Comparison of ENCODE assay signal across 9 cellular contexts in genomic region chr13:99218969-99219368, GRCh38. TPM values are rescaled to one million over a fixed set of nuclear protein-coding genes. Genes with fewer than 3 reads are reported as not detected.
DNase-seq lines count a peak whose midpoint lies in the region; ATAC-seq and TF ChIP-seq lines count a peak whose summit lies in the region.
"Had no signal": no experiment of that assay in that cellular context is flagged by ENCODE, and none has a peak within 500 bp of the region (broad histone marks: within the 10 kb centered on the region; RNA-seq: fewer than 3 reads in every experiment).

No MANE protein-coding gene starts in this region.

- no peaks in the 10 kb centered on the region for H3K36me3 ChIP-seq in CD4-positive, alpha-beta memory T cell (ENCODE audit: insufficient read depth, low read length)
- H3K36me3 ChIP-seq in right atrium auricular region (no peaks in the 10 kb centered on the region), osteoblast (ENCODE audit: insufficient read depth, low read length) (no peaks in the 10 kb centered on the region)

- H3K27ac Mint-ChIP-seq in CD4-positive, alpha-beta memory T cell, result peak overlapping the region; percentile 94 to 99 (median 97)
- H3K27ac Mint-ChIP-seq in activated CD4-positive, alpha-beta T cell treated with anti-CD3 and anti-CD28 coated beads, Interleukin-2, amount 10 ng/mL, durations not matched to agents 7 days and 5 days, result peak overlapping the region; percentile 85

- no peaks in the 10 kb centered on the region for H3K27me3 ChIP-seq in CD4-positive, alpha-beta memory T cell (ENCODE audit: insufficient read depth, low read length)
- no peaks in the 10 kb centered on the region for H3K27me3 ChIP-seq in right atrium auricular region
- H3K27me3 ChIP-seq in osteoblast (ENCODE audit: insufficient read depth, low read length), result no peaks in the 10 kb centered on the region

- peak overlapping the region; percentile 14 to 28 for H3K4me3 ChIP-seq in CD4-positive, alpha-beta memory T cell (ENCODE audit: low read length in 2 of 2)
- H3K4me3 ChIP-seq in right atrium auricular region, result no peak overlapping the region
- no peak overlapping the region for H3K4me3 ChIP-seq in osteoblast (ENCODE audit: insufficient read depth, low read length)

- peaks cover 21 to 22% of the 10 kb centered on the region in 2 donors for H3K36me3 Mint-ChIP-seq in CD4-positive, alpha-beta memory T cell
- peaks cover 47% of the 10 kb centered on the region for H3K36me3 Mint-ChIP-seq in activated CD4-positive, alpha-beta T cell treated with anti-CD3 and anti-CD28 coated beads, Interleukin-2, amount 10 ng/mL, durations not matched to agents 7 days and 5 days (ENCODE audit: low read depth)

- peaks cover 75 to 98% (median 85%) of the 10 kb centered on the region in 4 donors for H3K4me1 Mint-ChIP-seq in CD4-positive, alpha-beta memory T cell
- peaks cover 87% of the 10 kb centered on the region for H3K4me1 Mint-ChIP-seq in activated CD4-positive, alpha-beta T cell treated with anti-CD3 and anti-CD28 coated beads, Interleukin-2, amount 10 ng/mL, durations not matched to agents 7 days and 5 days

- intact Hi-C loops in CD4-positive, alpha-beta memory T cell (cut with micrococcal nuclease), result loop anchor here (1.0 to 5.0 kb wide), 5 partner anchors 9 to 278 kb away; no protein-coding TSS in a partner anchor

- no peaks in the 10 kb centered on the region for H3K27me3 Mint-ChIP-seq in CD4-positive, alpha-beta memory T cell
- no peaks in the 10 kb centered on the region for H3K27me3 Mint-ChIP-seq in activated CD4-positive, alpha-beta T cell treated with anti-CD3 and anti-CD28 coated beads, Interleukin-2, amount 10 ng/mL, durations not matched to agents 7 days and 5 days

- H3K79me2 ChIP-seq in osteoblast (ENCODE audit: insufficient read depth, low read length), result peaks cover 88% of the 10 kb centered on the region

- H3K9me3 Mint-ChIP-seq in CD4-positive, alpha-beta memory T cell, result peaks cover 0 to 8% (median 2%) of the 10 kb centered on the region in 8 donors
- peaks cover 7% of the 10 kb centered on the region for H3K9me3 Mint-ChIP-seq in activated CD4-positive, alpha-beta T cell treated with anti-CD3 and anti-CD28 coated beads, Interleukin-2, amount 10 ng/mL, durations not matched to agents 7 days and 5 days

- no peak overlapping the region for H2AFZ ChIP-seq in osteoblast (ENCODE audit: low read length)

- H3K9me3 ChIP-seq in CD4-positive, alpha-beta memory T cell (ENCODE audit: control insufficient read depth in 1 of 2, low read length in 2 of 2), result no peaks in the 10 kb centered on the region
- H3K9me3 ChIP-seq in right atrium auricular region (peaks cover 0 to 9% of the 10 kb centered on the region in 2 donors), osteoblast (ENCODE audit: low read depth, low read length) (no peaks in the 10 kb centered on the region)

- POLR2A ChIA-PET in CD4-positive, alpha-beta memory T cell (lab: Charles Lee; ENCODE audit: partially characterized antibody), result interaction anchor here (0.6 to 7.0 kb wide), 25 partner anchors 9 to 655 kb away, joined by 3 to 251 read pairs (median 4); partner anchors contain the start of genes GPR18, GPR183 and UBAC2
- POLR2A ChIA-PET in activated CD4-positive, alpha-beta T cell treated with anti-CD3 and anti-CD28 coated beads, Interleukin-2, amount 10 ng/mL, durations not matched to agents 7 days and 5 days (lab: Charles Lee), result no interaction called here

- CTCF ChIA-PET in CD4-positive, alpha-beta memory T cell (lab: Charles Lee; ENCODE audit: partially characterized antibody), result interaction anchor here (0.7 to 2.9 kb wide), 12 partner anchors 13 to 216 kb away, joined by 3 to 12 read pairs (median 4); partner anchors contain the start of gene GPR18
- CTCF ChIA-PET in activated CD4-positive, alpha-beta T cell treated with anti-CD3 and anti-CD28 coated beads, Interleukin-2, amount 10 ng/mL, durations not matched to agents 7 days and 5 days (lab: Charles Lee), result interaction anchor here (0.7 to 3.1 kb wide), 8 partner anchors 9 to 218 kb away, joined by 3 to 13 read pairs (median 3); no protein-coding TSS in a partner anchor

- TF ChIP-seq CTCF in right atrium auricular region (IDR thresholded peaks at IDR 0.05) (no peak), osteoblast (IDR thresholded peaks at IDR 0.05; ENCODE audit: extremely low read depth, low read depth, low read length) (no peak)

- DNase-seq in CD4-positive, alpha-beta memory T cell, result peak; percentile 83 to 88 (median 86)
- peak; percentile 82 for DNase-seq in activated CD4-positive, alpha-beta T cell treated with anti-CD3 and anti-CD28 coated beads, Interleukin-2, amount 10 ng/mL, durations not matched to agents 7 days and 5 days
- DNase-seq in right atrium auricular region (ENCODE audit: low spot score) (peak; percentile 50), osteoblast (ENCODE audit: insufficient read length, low spot score, missing footprints) (no peak), 8988T (no peak), islet precursor cell (no peak), hippocampal formation (lab: John Stamatoyannopoulos, UW) (no peak)
- DNase-seq: T1000 had no signal

- peak; percentile 51 for ATAC-seq in HG02852 (IDR thresholded peaks at IDR 0.05; ENCODE audit: unreplicated experiment)

- H3K27ac ChIP-seq in CD4-positive, alpha-beta memory T cell (ENCODE audit: low read depth, low read length), result peak overlapping the region; percentile 45
- peak overlapping the region; percentile 27 to 74 for H3K27ac ChIP-seq in right atrium auricular region
- no peak overlapping the region for H3K27ac ChIP-seq in osteoblast (ENCODE audit: low read depth, low read length)

- H3K4me3 Mint-ChIP-seq in CD4-positive, alpha-beta memory T cell, result peak overlapping the region; percentile 79 to 87 (median 82)
- H3K4me3 Mint-ChIP-seq in activated CD4-positive, alpha-beta T cell treated with anti-CD3 and anti-CD28 coated beads, Interleukin-2, amount 10 ng/mL, durations not matched to agents 7 days and 5 days, result peak overlapping the region; percentile 64

- H4K20me1 ChIP-seq in osteoblast (ENCODE audit: insufficient read depth, low read length), result peaks cover 37% of the 10 kb centered on the region

- H3K4me2 ChIP-seq in osteoblast (ENCODE audit: insufficient read depth, low read length), result no peak overlapping the region

- H3K4me1 ChIP-seq in CD4-positive, alpha-beta memory T cell (ENCODE audit: insufficient read depth, low read length), result peaks cover 97% of the 10 kb centered on the region
- H3K4me1 ChIP-seq in right atrium auricular region (peaks cover 0 to 44% of the 10 kb centered on the region in 2 donors), osteoblast (ENCODE audit: insufficient read depth, low read length) (no peaks in the 10 kb centered on the region)

RNA-seq across cellular contexts. Expression of gene UBAC2, which starts 18.3 kb away (rescaled TPM):
- 10 to 100 TPM; 88.4 to 89.0 TPM for total RNA-seq in CD4-positive, alpha-beta memory T cell
- polyA plus RNA-seq in CD4-positive, alpha-beta memory T cell, result 100 to 1,000 TPM; 112 to 161 TPM
- total RNA-seq in activated CD4-positive, alpha-beta T cell treated with anti-CD3 and anti-CD28 coated beads, Interleukin-2, amount 10 ng/mL, durations not matched to agents 7 days and 5 days, result 10 to 100 TPM; 67.8 to 70.5 TPM
- total RNA-seq in right atrium auricular region, result 10 to 100 TPM; 47.5 to 50.7 TPM
- 36.9 and 43.3 TPM in 2 replicates for total RNA-seq in osteoblast

RNA-seq across cellular contexts. Expression of gene GPR18, which starts 39.2 kb away (rescaled TPM):
- total RNA-seq in CD4-positive, alpha-beta memory T cell, result 10 to 100 TPM; 21.5 to 22.8 TPM
- polyA plus RNA-seq in CD4-positive, alpha-beta memory T cell, result 10 to 100 TPM; 23.1 to 29.5 TPM
- total RNA-seq in activated CD4-positive, alpha-beta T cell treated with anti-CD3 and anti-CD28 coated beads, Interleukin-2, amount 10 ng/mL, durations not matched to agents 7 days and 5 days, result 10 to 100 TPM; 19.7 to 25.4 TPM
- total RNA-seq in right atrium auricular region (under 1 TPM in 1 of 2 donors, not detected in 1; 0.28 TPM), osteoblast (under 0.01 TPM in 1 of 2 replicates, not detected in the other)

Comparison
In these comparisons a context has a peak if more than half of its experiments do, and no peak if none do; other contexts are left out.
1. DNase-seq: peak in CD4-positive, alpha-beta memory T cell (5 of 5), activated CD4-positive, alpha-beta T cell treated with anti-CD3 and anti-CD28 coated beads, Interleukin-2, amount 10 ng/mL, durations not matched to agents 7 days and 5 days (single experiment) and right atrium auricular region (single experiment); none in osteoblast (single experiment), 8988T (single experiment), islet precursor cell (single experiment) and hippocampal formation (0 of 2).
2. H3K4me3 ChIP-seq: peak in CD4-positive, alpha-beta memory T cell (2 of 2); none in right atrium auricular region (0 of 2) and osteoblast (single experiment).
3. RNA of gene GPR18, which starts 39.2 kb away (total RNA-seq): 19.7 to 25.4 TPM in activated CD4-positive, alpha-beta T cell treated with anti-CD3 and anti-CD28 coated beads, Interleukin-2, amount 10 ng/mL, durations not matched to agents 7 days and 5 days and 21.5 to 22.8 TPM in CD4-positive, alpha-beta memory T cell; 0.28 TPM in right atrium auricular region and under 0.01 TPM in osteoblast; every median in the first group is over 10 times any median in the second.